In the genomic region with DNA sequence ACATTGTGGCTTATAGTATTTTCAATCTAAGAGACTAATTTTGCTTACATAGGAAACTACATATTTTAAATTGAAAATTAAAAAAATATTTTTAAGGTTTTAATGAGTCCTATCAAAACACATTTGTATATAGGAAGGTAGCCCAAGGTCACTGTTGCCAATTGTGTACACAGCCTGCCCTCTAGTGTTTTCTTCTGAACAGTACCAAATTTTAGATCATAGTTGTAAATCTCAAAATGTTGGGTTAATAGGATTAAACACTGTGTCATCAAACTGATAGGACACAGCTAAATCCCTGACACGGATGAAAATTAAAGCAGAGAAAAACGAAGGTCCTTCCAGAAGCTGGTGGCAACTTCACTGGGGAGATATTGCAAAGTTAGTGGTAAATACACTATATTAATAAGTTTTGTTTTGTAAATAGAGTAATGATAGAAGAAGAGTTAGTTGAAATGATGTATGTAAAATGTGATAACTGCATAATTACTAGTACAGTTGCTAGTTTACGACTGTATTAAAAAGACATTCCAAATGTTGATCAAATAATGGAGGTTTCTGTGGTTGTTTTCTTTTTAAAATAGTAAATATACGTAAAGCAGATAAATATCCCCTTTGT, we compare ENCODE assay signal across 9 cellular contexts.
DNase-seq lines count a peak whose midpoint lies in the region; ATAC-seq and TF ChIP-seq lines count a peak whose summit lies in the region.
"Had no signal": no experiment of that assay in that cellular context is flagged by ENCODE, and none has a peak within 500 bp of the region (broad histone marks: within the 10 kb centered on the region; RNA-seq: fewer than 3 reads in every experiment).

No MANE protein-coding gene starts in this region.

- no peaks in the 10 kb centered on the region for H3K9me3 Mint-ChIP-seq in nephron progenitor cell

- peaks cover 40% of the 10 kb centered on the region for H3K4me1 Mint-ChIP-seq in nephron progenitor cell

- no peaks in the 10 kb centered on the region for H3K36me3 Mint-ChIP-seq in nephron progenitor cell (ENCODE audit: low read depth)

- peak; percentile 62 for DNase-seq in DMS53 treated with DMSO at 0.1 percent for 48 hours (lab: John Stamatoyannopoulos, UW; ENCODE audit: unreplicated experiment)
- DNase-seq in OCI-M1 (lab: John Stamatoyannopoulos, UW): peak; percentile 72
- DNase-seq in epithelial cell of esophagus (ENCODE audit: low read depth): peak; percentile 54
- DNase-seq in nephron progenitor cell: no peak

- TF ChIP-seq CTCF in epithelial cell of esophagus (IDR thresholded peaks at IDR 0.05; ENCODE audit: insufficient read depth, low read depth, low read length, missing control alignments): peak; percentile 63
- peak; percentile 79 for TF ChIP-seq CTCF in nephron progenitor cell (IDR thresholded peaks at IDR 0.05)

- no peak overlapping the region for H3K4me3 Mint-ChIP-seq in nephron progenitor cell

- H3K4me3 ChIP-seq in epithelial cell of esophagus (ENCODE audit: low read length): no peak overlapping the region
- H3K4me3 ChIP-seq: SJSA1 had no signal

- ATAC-seq in HG02943 (IDR thresholded peaks at IDR 0.05; ENCODE audit: low read depth, unreplicated experiment): peak; percentile 58
- ATAC-seq in HG02938 (IDR thresholded peaks at IDR 0.05; ENCODE audit: unreplicated experiment): no peak
- no peak for ATAC-seq in HG02973 (IDR thresholded peaks at IDR 0.05; ENCODE audit: unreplicated experiment)
- no peak for ATAC-seq in HG03280 (IDR thresholded peaks at IDR 0.05; ENCODE audit: unreplicated experiment)

- H3K27ac Mint-ChIP-seq in nephron progenitor cell: no peak overlapping the region

- no peaks in the 10 kb centered on the region for H3K27me3 Mint-ChIP-seq in nephron progenitor cell (ENCODE audit: low read depth, poor library complexity)
